In genomic region chr22:23306438-23306921, GRCh38 we compare ENCODE assay signal across 10 cellular contexts.
A peak's percentile ranks its signal among the peaks of the same experiment; 100 is the strongest.
DNase-seq lines count a peak whose midpoint lies in the region.
"Had no signal": no experiment of that assay in that cellular context is flagged by ENCODE, and none has a peak within 500 bp of the region (broad histone marks: within the 10 kb centered on the region; RNA-seq: fewer than 3 reads in every experiment).

No MANE protein-coding gene starts in this region.

- DNase-seq in HT1080 (ENCODE audit: low read depth) (peak; percentile 60), cerebellum (ENCODE audit: low spot score) (peak; percentile 1), iris pigment epithelial cell (ENCODE audit: low read depth) (peak; percentile 81), stromal cell of bone marrow (ENCODE audit: low read depth) (peak; percentile 25), SHP77 (lab: John Stamatoyannopoulos, UW) (no peak), NCI-H1092 treated with DMSO at 0.1 percent for 48 hours (lab: John Stamatoyannopoulos, UW) (no peak), HuH-7 (ENCODE audit: low spot score) (no peak)
- DNase-seq in activated CD8-positive, alpha-beta memory T cell treated with anti-CD3 and anti-CD28 coated beads for 24 hours = no peak
- DNase-seq: H7, NCI-H146 had no signal

Comparison
In these comparisons a context has a peak if more than half of its experiments do, and no peak if none do; other contexts are left out.
1. DNase-seq: peak in HT1080 (single experiment), cerebellum (single experiment), iris pigment epithelial cell (single experiment) and stromal cell of bone marrow (single experiment); none in SHP77 (0 of 2), activated CD8-positive, alpha-beta memory T cell treated with anti-CD3 and anti-CD28 coated beads for 24 hours (single experiment), NCI-H1092 treated with DMSO at 0.1 percent for 48 hours (single experiment) and HuH-7 (single experiment).